Comparison of ENCODE assay signal across 10 cellular contexts in the genomic region with DNA sequence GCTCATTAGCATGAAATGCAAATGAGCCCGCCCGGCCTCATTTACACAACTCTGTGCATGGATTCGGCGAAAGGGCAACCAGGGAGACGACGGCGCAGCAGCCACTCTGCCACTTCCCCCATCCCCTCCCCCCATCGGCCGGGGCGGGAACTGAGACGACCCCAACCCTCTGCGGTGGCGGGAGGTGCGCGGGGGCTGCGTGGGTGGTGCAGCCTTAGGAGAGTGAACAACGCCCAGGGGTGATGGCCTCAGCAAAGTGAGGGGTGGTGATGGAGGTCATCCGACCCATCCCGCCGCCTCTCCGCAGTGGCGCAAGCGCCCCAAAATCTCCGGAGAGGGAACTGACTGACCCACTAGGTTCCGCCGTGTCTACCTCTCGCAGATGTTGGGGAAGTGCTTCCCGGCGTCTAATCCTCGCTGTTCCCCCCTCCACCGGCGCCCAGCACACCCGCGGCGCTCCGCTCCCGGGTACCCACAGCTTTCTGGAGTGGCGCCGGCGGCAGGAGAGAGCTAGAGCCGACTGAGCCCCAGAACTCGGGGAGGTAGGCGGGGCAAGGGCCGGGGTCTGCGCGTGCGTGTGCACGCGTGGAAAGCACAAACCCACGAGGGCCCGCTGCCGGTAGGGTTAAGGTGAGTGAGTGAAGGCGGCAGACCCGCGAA. TPM values are rescaled to one million over a fixed set of nuclear protein-coding genes. Genes with fewer than 3 reads are reported as not detected.
DNase-seq lines count a peak whose midpoint lies in the region; ATAC-seq, FAIRE-seq and TF ChIP-seq lines count a peak whose summit lies in the region.
"Had no signal": no experiment of that assay in that cellular context is flagged by ENCODE, and none has a peak within 500 bp of the region (broad histone marks: within the 10 kb centered on the region; RNA-seq: fewer than 3 reads in every experiment).

No MANE protein-coding gene starts in this region.

- H3K36me3 Mint-ChIP-seq in GM23338 (ENCODE audit: low read depth), result no peaks in the 10 kb centered on the region
- peaks cover 17% of the 10 kb centered on the region for H3K36me3 Mint-ChIP-seq in astrocyte (ENCODE audit: low read depth, unreplicated experiment)

- H3K4me3 ChIP-seq in A549 (no peak overlapping the region), GM23338 (peak overlapping the region; percentile 62), astrocyte (ENCODE audit: insufficient read depth, low read depth, low read length) (no peak overlapping the region), mucosa of descending colon (no peak overlapping the region)

- FAIRE-seq in A549 (lab: Jason Lieb, UNC) (no peak), astrocyte (lab: Jason Lieb, UNC) (no peak)
- FAIRE-seq: G401.6 had no signal

- no peak overlapping the region for H3K9ac ChIP-seq in astrocyte (ENCODE audit: low read length)

- POLR2A ChIA-PET in A549 (lab: Yijun Ruan, JAX), result interaction anchor here (1.1 to 3.7 kb wide), 8 partner anchors 8 to 160 kb away, joined by 4 to 42 read pairs (median 10); partner anchors contain the start of gene LUC7L3

- H3K27ac ChIP-seq in A549 (peak overlapping the region in 1 of 2 experiments; percentile 85; a peak in 3 of 6 replicates), GM23338 (ENCODE audit: low read depth) (no peak overlapping the region), astrocyte (ENCODE audit: low read depth, low read length) (no peak overlapping the region)

- no peaks in the 10 kb centered on the region for H3K9me3 ChIP-seq in A549
- H3K9me3 ChIP-seq in astrocyte (ENCODE audit: insufficient read depth, low read depth, low read length), result no peaks in the 10 kb centered on the region
- no peaks in the 10 kb centered on the region for H3K9me3 ChIP-seq in mucosa of descending colon

- H3F3A ChIP-seq in GM23338 (replicated peaks; ENCODE audit: low read depth), result 0 out of 2 replicates have a peak, but pooled peaks cover 9% of the 10 kb centered on the region

- TF ChIP-seq POLR2A in A549 (IDR thresholded peaks at IDR 0.05; ENCODE audit: low read length), result no peak

- H3K27ac Mint-ChIP-seq in GM23338 (no peak overlapping the region), astrocyte (ENCODE audit: unreplicated experiment) (no peak overlapping the region)

- peaks cover 44% of the 10 kb centered on the region for H3K27me3 Mint-ChIP-seq in GM23338 (ENCODE audit: insufficient read depth, low read depth, poor library complexity)
- peaks cover 47% of the 10 kb centered on the region for H3K27me3 Mint-ChIP-seq in astrocyte (ENCODE audit: low read depth, unreplicated experiment)

- H3K79me2 ChIP-seq in GM23338 (replicated peaks; ENCODE audit: insufficient read depth) (no peaks in the 10 kb centered on the region), astrocyte (ENCODE audit: insufficient read depth, low read length) (no peaks in the 10 kb centered on the region)

- no peaks in the 10 kb centered on the region for H3K9me2 ChIP-seq in GM23338 (ENCODE audit: insufficient read depth)

- H3K4me1 Mint-ChIP-seq in GM23338, result peaks cover 29% of the 10 kb centered on the region
- peaks cover 5% of the 10 kb centered on the region for H3K4me1 Mint-ChIP-seq in astrocyte (ENCODE audit: low read depth, unreplicated experiment)

- H3K4me1 ChIP-seq in A549 (peaks cover 28% of the 10 kb centered on the region), GM23338 (ENCODE audit: insufficient read depth) (peaks cover 25% of the 10 kb centered on the region), astrocyte (ENCODE audit: insufficient read depth, low read length) (peaks cover 20% of the 10 kb centered on the region), mucosa of descending colon (ENCODE audit: low read depth) (peaks cover 30% of the 10 kb centered on the region)

- H2AFZ ChIP-seq in GM23338, result peak overlapping the region; percentile 97
- no peak overlapping the region for H2AFZ ChIP-seq in astrocyte (ENCODE audit: low read depth, low read length)

- TF ChIP-seq RAD21 in A549 (conservative IDR thresholded peaks at IDR 0.05 in 1 of 2, IDR thresholded peaks at IDR 0.05 in 1 of 2), result no peak

- no peaks in the 10 kb centered on the region for H3K9me3 Mint-ChIP-seq in GM23338
- H3K9me3 Mint-ChIP-seq in astrocyte (ENCODE audit: unreplicated experiment), result no peaks in the 10 kb centered on the region

- H3K4me2 ChIP-seq in A549 (peak overlapping the region; percentile 96; the same call in 2 of the 3 replicates), GM23338 (peak overlapping the region; percentile 96), astrocyte (ENCODE audit: low read length) (peak overlapping the region; percentile 86)

- H3K27me3 ChIP-seq in GM23338 (ENCODE audit: insufficient read depth) (peaks cover 62% of the 10 kb centered on the region), astrocyte (ENCODE audit: insufficient read depth, low read length) (peaks cover 51% of the 10 kb centered on the region)

- no peak for TF ChIP-seq CTCF in A549 (IDR thresholded peaks at IDR 0.05)
- no peak for TF ChIP-seq CTCF in GM23338 (conservative IDR thresholded peaks at IDR 0.05; ENCODE audit: low read depth in 2 of 2)
- no peak for TF ChIP-seq CTCF in astrocyte (IDR thresholded peaks at IDR 0.05; ENCODE audit: insufficient read depth, low read depth, low read length)
- no peak for TF ChIP-seq CTCF in mucosa of descending colon (IDR thresholded peaks at IDR 0.05)

- CTCF ChIA-PET in A549 (lab: Yijun Ruan, JAX), result interaction anchor here (0.6 to 8.1 kb wide), 10 partner anchors 8 to 484 kb away, joined by 3 to 99 read pairs (median 4); partner anchors contain the start of gene SPATA20

- intact Hi-C loops in mucosa of descending colon (cut with DNase I, micrococcal nuclease), result loop anchor here (10.0 kb wide), 2 partner anchors 126 to 396 kb away; no protein-coding TSS in a partner anchor

- 88% methylated on average over 55 of the region's 55 CpGs for WGBS in A549 (ENCODE audit: missing lambda C conversion rate)

- H4K20me1 ChIP-seq in GM23338 (replicated peaks; ENCODE audit: insufficient read depth) (no peaks in the 10 kb centered on the region; the same call in none of the 2 replicates), astrocyte (ENCODE audit: insufficient read depth, low read length) (peaks cover 15% of the 10 kb centered on the region)

- no peaks in the 10 kb centered on the region for H3K36me3 ChIP-seq in GM23338 (ENCODE audit: insufficient read depth)
- no peaks in the 10 kb centered on the region for H3K36me3 ChIP-seq in astrocyte (ENCODE audit: insufficient read depth, low read length)
- H3K36me3 ChIP-seq in mucosa of descending colon (ENCODE audit: low read depth), result no peaks in the 10 kb centered on the region

- no peak for DNase-seq in A549 (ENCODE audit: low read depth in 1 of 2, low spot score in 1 of 2)
- peak; percentile 92 for DNase-seq in GM23338 (ENCODE audit: low spot score)
- DNase-seq in astrocyte (ENCODE audit: low read depth), result no peak
- DNase-seq in mucosa of descending colon, result peak in 2 of 3 donors; percentile 50 to 57
- no peak for DNase-seq in SW480 (ENCODE audit: low spot score)
- DNase-seq in GM03348 (ENCODE audit: low spot score), result no peak
- no peak for DNase-seq in NCI-H2171 (lab: John Stamatoyannopoulos, UW)
- DNase-seq in DMS153 (lab: John Stamatoyannopoulos, UW), result no peak
- DNase-seq: NCI-H1436 treated with DMSO at 0.1 percent for 48 hours had no signal

- no peak for TF ChIP-seq EP300 in A549 (IDR thresholded peaks at IDR 0.05)

- ATAC-seq in A549 (no peak), GM23338 (peak; percentile 13), mucosa of descending colon (no peak)

- H3K4me3 Mint-ChIP-seq in GM23338 (peak overlapping the region; percentile 86), astrocyte (ENCODE audit: unreplicated experiment) (no peak overlapping the region)

RNA-seq across cellular contexts. Expression of gene CACNA1G, which starts 1.4 kb away (rescaled TPM):
- polyA plus RNA-seq in A549 (2011; rRNA removed) (4.0 and 4.9 TPM in 2 replicates), A549 (2017; fragmentation: RNase III; extraction: RNeasy Plus Mini Kit Qiagen cat#74134 plus additional on column Dnase treatment) (7.5 to 9.0 TPM (median 8.9 TPM) in 3 replicates), GM23338 (2016; fragmentation: Nextera tagmentation; extraction: Ambion mirVana) (1.1 and 1.4 TPM in 2 replicates)
- polyA plus RNA-seq in A549 (2012; cell fraction: cytosol; rRNA removed), result 11.2 and 17.6 TPM in 2 replicates
- polyA plus RNA-seq in A549 (2012; cell fraction: nucleus; rRNA removed), result 33.3 and 39.5 TPM in 2 replicates
- polyA minus RNA-seq in A549 (2011; rRNA and poly(A)+ RNA removed), result 2.9 and 6.9 TPM in 2 replicates
- 3.6 and 5.1 TPM in 2 replicates for total RNA-seq in GM23338 (2014; rRNA removed; shearing (Covaris generic))
- total RNA-seq in astrocyte (0.27 and 0.36 TPM in 2 replicates), mucosa of descending colon (under 1 TPM; 0.07 to 0.32 (median 0.12) TPM)

RNA-seq across cellular contexts. Expression of gene SPATA20, which starts 12.1 kb away (rescaled TPM):
- polyA plus RNA-seq in A549 (2011; rRNA removed) (34.4 and 48.5 TPM in 2 replicates), A549 (2017; fragmentation: RNase III; extraction: RNeasy Plus Mini Kit Qiagen cat#74134 plus additional on column Dnase treatment) (96.1 to 123 TPM (median 110 TPM) in 3 replicates), GM23338 (2016; fragmentation: Nextera tagmentation; extraction: Ambion mirVana) (12.5 and 13.8 TPM in 2 replicates)
- 69.5 and 89.6 TPM in 2 replicates for polyA plus RNA-seq in A549 (2012; cell fraction: cytosol; rRNA removed)
- polyA plus RNA-seq in A549 (2012; cell fraction: nucleus; rRNA removed), result 497 and 626 TPM in 2 replicates
- polyA minus RNA-seq in A549 (2011; rRNA and poly(A)+ RNA removed), result 54.1 and 55.2 TPM in 2 replicates
- total RNA-seq in GM23338 (2014; rRNA removed; shearing (Covaris generic)), result 17.4 and 32.7 TPM in 2 replicates
- total RNA-seq in astrocyte (32.0 and 35.9 TPM in 2 replicates), mucosa of descending colon (10 to 100 TPM; 54.3 to 95.3 (median 65.4) TPM)

RNA-seq across cellular contexts. Expression of gene EPN3, which starts 26.6 kb away (rescaled TPM):
- polyA plus RNA-seq in A549 (2011; rRNA removed) (0.09 and 0.13 TPM in 2 replicates), A549 (2017; fragmentation: RNase III; extraction: RNeasy Plus Mini Kit Qiagen cat#74134 plus additional on column Dnase treatment) (0.18 to 0.26 TPM (median 0.20 TPM) in 3 replicates), GM23338 (2016; fragmentation: Nextera tagmentation; extraction: Ambion mirVana) (2.2 and 2.3 TPM in 2 replicates)
- 0.15 and 0.39 TPM in 2 replicates for polyA plus RNA-seq in A549 (2012; cell fraction: cytosol; rRNA removed)
- polyA plus RNA-seq in A549 (2012; cell fraction: nucleus; rRNA removed), result 0.22 and 0.67 TPM in 2 replicates
- polyA minus RNA-seq in A549 (2011; rRNA and poly(A)+ RNA removed), result 0.12 and 0.78 TPM in 2 replicates
- 7.7 and 13.7 TPM in 2 replicates for total RNA-seq in GM23338 (2014; rRNA removed; shearing (Covaris generic))
- total RNA-seq in astrocyte (0.24 and 1.7 TPM in 2 replicates), mucosa of descending colon (10 to 100 TPM; 16.2 to 40.0 (median 27.4) TPM)

RNA-seq across cellular contexts. Expression of gene MYCBPAP, which starts 50.8 kb away (rescaled TPM):
- polyA plus RNA-seq in A549 (2011; rRNA removed), result 2.5 and 4.1 TPM in 2 replicates
- 0.59 and 0.89 TPM in 2 replicates for polyA plus RNA-seq in A549 (2012; cell fraction: cytosol; rRNA removed)
- 3.0 and 3.7 TPM in 2 replicates for polyA plus RNA-seq in A549 (2012; cell fraction: nucleus; rRNA removed)
- polyA plus RNA-seq in A549 (2017; fragmentation: RNase III; extraction: RNeasy Plus Mini Kit Qiagen cat#74134 plus additional on column Dnase treatment), result 0.93 to 2.1 TPM (median 1.2 TPM) in 3 replicates
- 3.2 and 3.9 TPM in 2 replicates for polyA minus RNA-seq in A549 (2011; rRNA and poly(A)+ RNA removed)
- total RNA-seq in GM23338 (2014; rRNA removed; shearing (Covaris generic)), result 0.63 and 4.6 TPM in 2 replicates
- 1.7 and 1.8 TPM in 2 replicates for polyA plus RNA-seq in GM23338 (2016; fragmentation: Nextera tagmentation; extraction: Ambion mirVana)
- total RNA-seq in astrocyte, result 0.99 and 1.4 TPM in 2 replicates
- 1 to 10 TPM; 1.6 to 3.4 (median 2.4) TPM for total RNA-seq in mucosa of descending colon

Comparison
In these comparisons a context has a peak if more than half of its experiments do, and no peak if none do; other contexts are left out.
1. DNase-seq: peak in GM23338 (single experiment) and mucosa of descending colon (2 of 3); none in A549 (0 of 2), astrocyte (single experiment), SW480 (single experiment), GM03348 (single experiment), NCI-H2171 (single experiment) and DMS153 (single experiment).
2. Peak in every context shown above with its lines, with median percentiles within 50 percentile points of each other: H3K4me2 ChIP-seq.